Comparison of ENCODE assay signal across 8 cellular contexts in the genomic region with DNA sequence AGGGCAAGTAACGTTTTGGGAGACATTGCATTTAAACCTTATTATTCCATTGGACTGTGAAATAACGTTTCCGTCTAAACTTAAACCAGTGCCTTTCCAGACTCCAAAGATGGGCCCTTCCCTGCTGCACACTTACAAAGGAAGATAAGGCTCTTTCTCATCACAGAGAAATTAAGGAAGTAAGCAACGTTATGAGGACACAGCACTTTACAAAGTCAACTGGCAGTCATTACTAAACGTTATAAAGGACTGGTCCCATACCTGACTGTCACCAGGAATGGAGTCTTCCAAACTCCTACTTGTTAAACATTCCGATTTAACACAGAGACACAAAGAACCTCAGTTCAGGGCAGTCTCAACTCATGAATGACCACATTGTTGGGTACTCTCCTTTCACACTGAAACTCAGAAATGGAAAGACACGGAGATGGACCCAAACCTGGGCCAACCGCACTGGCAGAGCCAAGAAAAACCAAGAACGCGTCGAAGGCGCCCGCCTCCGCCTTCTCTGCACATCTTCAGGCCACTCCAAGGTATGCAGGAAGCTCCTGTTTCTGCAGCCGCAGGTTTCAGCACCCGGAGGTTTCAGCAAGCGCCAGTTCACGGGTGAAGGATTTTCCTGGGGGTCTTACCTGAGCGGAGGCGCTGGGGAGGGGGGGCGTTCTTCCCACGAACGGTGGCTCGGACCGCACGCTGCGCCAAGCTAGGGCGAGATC. TPM values are rescaled to one million over a fixed set of nuclear protein-coding genes. Genes with fewer than 3 reads are reported as not detected.
DNase-seq lines count a peak whose midpoint lies in the region; ATAC-seq and TF ChIP-seq lines count a peak whose summit lies in the region.

No MANE protein-coding gene starts in this region.

- no peaks in the 10 kb centered on the region for H3K9me3 ChIP-seq in adrenal gland (replicated peaks in 1 of 3)
- no peaks in the 10 kb centered on the region for H3K9me3 ChIP-seq in hepatocyte (ENCODE audit: low read depth)

- no peaks in the 10 kb centered on the region for H4K20me1 ChIP-seq in hepatocyte (ENCODE audit: insufficient read depth, poor library complexity, severe bottlenecking)

- peak; percentile 11 for ATAC-seq in HG02759 (IDR thresholded peaks at IDR 0.05; ENCODE audit: unreplicated experiment)

- peaks cover 0 to 9% of the 10 kb centered on the region in 2 donors for H3K4me1 ChIP-seq in adrenal gland (replicated peaks in 1 of 2)
- H3K4me1 ChIP-seq in hepatocyte (ENCODE audit: insufficient read depth) = peaks cover 18% of the 10 kb centered on the region

- intact Hi-C loops in adrenal gland (cut with DNase I) = no loop called here

- H3K79me2 ChIP-seq in hepatocyte = peaks cover 46% of the 10 kb centered on the region

- TF ChIP-seq CTCF in adrenal gland (IDR thresholded peaks at IDR 0.05) = no peak
- TF ChIP-seq CTCF in hepatocyte (IDR thresholded peaks at IDR 0.05; ENCODE audit: poor library complexity) = no peak

- H3K4me3 ChIP-seq in adrenal gland (peak overlapping the region; percentile 56 to 95 (median 90)), hepatocyte (peak overlapping the region; percentile 56)

- WGBS in adrenal gland, 4 donors = 2 to 7% (median 3%) methylated on average over 7 to 28 of the region's 28 CpGs
- WGBS in hepatocyte (ENCODE audit: low lambda C conversion rate, missing lambda C conversion rate) = 2% methylated on average over 23 of the region's 28 CpGs

- peak; percentile 60 for DNase-seq in stimulated activated CD4-positive, alpha-beta T cell treated with anti-CD3 and anti-CD28 coated beads, Interleukin-15, amount 100 ng/mL, for 24 hours
- no peak for DNase-seq in stimulated activated CD4-positive, alpha-beta T cell treated with anti-CD3 and anti-CD28 coated beads, Interleukin-4, amount 100 ng/mL, for 1 hour
- DNase-seq in NCI-H226 (peak; percentile 5), adrenal gland (peak in 4 of 7 donors; percentile 29 to 57 (median 30)), hepatocyte (ENCODE audit: low spot score) (no peak), renal cortical epithelial cell (ENCODE audit: low read depth) (peak; percentile 46), NCI-H128 (lab: John Stamatoyannopoulos, UW; ENCODE audit: unreplicated experiment) (no peak)

- peak overlapping the region in 3 of 5 donors; percentile 65 to 94 (median 87) for H3K27ac ChIP-seq in adrenal gland
- peak overlapping the region; percentile 86 for H3K27ac ChIP-seq in hepatocyte

- peak overlapping the region; percentile 71 for H3K4me2 ChIP-seq in hepatocyte

- H3K36me3 ChIP-seq in adrenal gland (replicated peaks in 1 of 2) = no peaks in the 10 kb centered on the region
- H3K36me3 ChIP-seq in hepatocyte (replicated peaks; ENCODE audit: insufficient read depth, low read depth) = no peaks in the 10 kb centered on the region

- peak overlapping the region; percentile 54 for H2AFZ ChIP-seq in hepatocyte

- H3K27me3 ChIP-seq in adrenal gland = no peaks in the 10 kb centered on the region
- H3K27me3 ChIP-seq in hepatocyte = no peaks in the 10 kb centered on the region

- H3K9me2 ChIP-seq in hepatocyte (replicated peaks; ENCODE audit: insufficient read depth) = no peaks in the 10 kb centered on the region

- no peak for TF ChIP-seq POLR2A in adrenal gland (IDR thresholded peaks at IDR 0.05)

RNA-seq across cellular contexts. Expression of a gene that starts 0.7 kb away (rescaled TPM):
- 10 to 100 TPM; 13.6 to 22.6 (median 18.3) TPM for total RNA-seq in adrenal gland
- 10 to 100 TPM; 13.1 to 16.7 (median 16.5) TPM for polyA plus RNA-seq in adrenal gland
- total RNA-seq in hepatocyte = 103 TPM in 2 replicates
- polyA plus RNA-seq in hepatocyte = 102 and 107 TPM in 2 replicates
- 84.6 and 123 TPM in 2 replicates for total RNA-seq in renal cortical epithelial cell

Comparison
In these comparisons a context has a peak if more than half of its experiments do, and no peak if none do; other contexts are left out.
1. DNase-seq: peak in stimulated activated CD4-positive, alpha-beta T cell treated with anti-CD3 and anti-CD28 coated beads, Interleukin-15, amount 100 ng/mL, for 24 hours (single experiment), NCI-H226 (single experiment), adrenal gland (4 of 7) and renal cortical epithelial cell (single experiment); none in stimulated activated CD4-positive, alpha-beta T cell treated with anti-CD3 and anti-CD28 coated beads, Interleukin-4, amount 100 ng/mL, for 1 hour (single experiment), hepatocyte (single experiment) and NCI-H128 (single experiment).